22 cellular contexts compared by ENCODE assay signal in the genomic region with DNA sequence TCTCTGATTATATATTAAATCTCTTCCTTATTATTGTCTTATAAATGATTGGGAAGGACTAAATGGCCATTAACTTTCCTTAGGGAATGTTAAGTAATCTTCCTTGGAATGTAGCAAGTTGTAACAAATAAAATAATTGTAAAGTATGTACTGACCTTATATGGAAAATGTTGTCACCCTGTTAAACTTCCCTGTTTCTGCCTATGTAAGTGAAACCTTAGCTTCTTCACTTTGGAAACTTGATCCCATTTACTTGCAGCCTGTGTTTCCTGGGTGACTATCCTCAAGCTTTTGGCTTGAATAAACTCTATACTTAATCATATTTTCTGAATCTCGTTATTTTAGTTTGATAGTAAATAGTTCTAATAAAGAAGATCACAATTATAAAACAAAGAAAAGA.
"Had no signal": no experiment of that assay in that cellular context is flagged by ENCODE, and none has a peak within 500 bp of the region (broad histone marks: within the 10 kb centered on the region; RNA-seq: fewer than 3 reads in every experiment).

No MANE protein-coding gene starts in this region.

- H3K27me3 ChIP-seq: esophagus muscularis mucosa, gastroesophageal sphincter, neural progenitor cell, right lobe of liver, tibial artery, upper lobe of left lung, uterus had no signal

- H3K4me3 ChIP-seq: esophagus muscularis mucosa, gastroesophageal sphincter, lung, neural progenitor cell, prostate gland, right lobe of liver, tibial artery, upper lobe of left lung, uterus had no signal

- FAIRE-seq: endometrium had no signal

- ATAC-seq: gastroesophageal sphincter; left colon; left ventricle myocardium superior; natural killer cell treated with Interleukin-12 subunit alpha and Interleukin-12 subunit beta and Interleukin-15 and Interleukin-18, amount 100 ng/mL, for 72 hours; right lobe of liver; stimulated activated memory B cell treated with anti-CD40 and anti-IgM and Interleukin-4, amounts not matched to agents 10 μg/mL and 1 μg/mL and 100 μg/mL, for 72 hours had no signal

- H3K36me3 ChIP-seq: esophagus muscularis mucosa, gastroesophageal sphincter, neural progenitor cell, prostate gland, right lobe of liver, tibial artery, upper lobe of left lung, uterus had no signal

- H3K27ac ChIP-seq: epithelial cell of prostate, esophagus muscularis mucosa, gastroesophageal sphincter, neural progenitor cell, parathyroid adenoma, prostate gland, right lobe of liver, tibial artery, upper lobe of left lung, uterus had no signal

- H3K9me3 ChIP-seq: esophagus muscularis mucosa, gastroesophageal sphincter, prostate gland, right lobe of liver, tibial artery, upper lobe of left lung, uterus had no signal

- DNase-seq: effector memory CD4-positive, alpha-beta T cell; glutamatergic neuron; left colon; left ventricle myocardium superior; mesenchymal stem cell; midbrain; nucleus accumbens; right lobe of liver; stimulated activated CD4-positive, alpha-beta T cell treated with anti-CD3 and anti-CD28 coated beads, Interleukin-4, amount 100 ng/mL, for 24 hours; tibial artery; upper lobe of left lung; uterus had no signal

- H3K4me1 ChIP-seq: esophagus muscularis mucosa, gastroesophageal sphincter, neural progenitor cell, parathyroid adenoma, prostate gland, right lobe of liver, tibial artery, upper lobe of left lung, uterus had no signal
